ENCODE assay signal across 21 cellular contexts in the genomic region with DNA sequence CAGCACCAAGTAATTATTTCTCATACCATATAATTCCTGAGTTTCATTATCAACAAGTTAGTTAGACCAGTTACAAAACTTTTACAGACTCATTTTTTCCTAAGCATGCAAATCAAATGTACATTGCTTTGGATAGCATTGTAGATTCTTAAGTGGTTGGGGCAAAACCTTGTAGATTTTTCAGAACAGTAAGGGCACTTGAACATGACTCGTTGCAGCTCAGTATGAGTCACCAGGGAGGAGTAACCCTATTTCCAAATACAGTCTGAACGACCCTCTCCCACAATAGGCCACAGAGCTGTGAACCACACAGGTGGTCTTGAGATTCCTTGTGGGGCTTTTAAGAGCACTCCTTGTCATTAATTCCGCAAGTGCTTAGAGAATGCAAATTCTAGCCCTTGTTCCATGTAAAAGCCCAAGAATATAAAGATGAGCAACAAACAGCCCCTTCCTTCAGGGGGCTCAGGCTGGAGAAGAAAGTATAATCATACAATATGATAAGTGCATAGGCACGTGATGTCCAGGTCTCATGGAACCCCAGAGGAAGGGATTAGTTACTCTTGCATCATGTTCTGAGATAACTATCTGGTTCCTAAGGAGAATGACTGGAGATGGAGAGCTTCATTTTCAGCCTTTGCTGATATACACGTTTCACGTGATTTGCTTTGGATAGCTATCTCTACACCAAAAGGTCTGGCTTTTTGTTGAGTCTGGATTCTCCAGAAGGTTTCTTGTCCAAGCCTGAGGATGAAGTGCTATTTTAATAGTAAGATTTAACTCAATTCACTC.
"Had no signal": no experiment of that assay in that cellular context is flagged by ENCODE, and none has a peak within 500 bp of the region (broad histone marks: within the 10 kb centered on the region; RNA-seq: fewer than 3 reads in every experiment).

No MANE protein-coding gene starts in this region.

- H3K27me3 Mint-ChIP-seq: naive thymus-derived CD4-positive, alpha-beta T cell; type B pancreatic cell had no signal

- H3K9me3 Mint-ChIP-seq: neural crest cell, type B pancreatic cell had no signal

- H3K9me3 ChIP-seq: body of pancreas, spleen, testis had no signal

- ATAC-seq: activated T-cell treated with anti-CD3 and anti-CD28 coated beads, Interleukin-2, amount 50 U/mL, for 4 hours; body of pancreas; left ventricle myocardium superior; naive thymus-derived CD4-positive, alpha-beta T cell had no signal

- H3K27me3 ChIP-seq: body of pancreas, cardiac muscle cell, spleen, testis had no signal

- H3K4me3 Mint-ChIP-seq: activated naive CD4-positive, alpha-beta T cell treated with anti-CD3 and anti-CD28 coated beads for 36 hours; activated T-cell treated with anti-CD3 and anti-CD28 coated beads, Interleukin-2, amount 50 U/mL, for 4 hours; immature natural killer cell; naive thymus-derived CD4-positive, alpha-beta T cell; neural crest cell; type B pancreatic cell had no signal

- H3K4me1 ChIP-seq: body of pancreas, spleen, testis had no signal

- H3K4me3 ChIP-seq: body of pancreas, cardiac muscle cell, spleen, testis had no signal

- H3K36me3 ChIP-seq: cardiac muscle cell, spleen had no signal

- H3K27ac Mint-ChIP-seq: activated naive CD4-positive, alpha-beta T cell treated with anti-CD3 and anti-CD28 coated beads for 36 hours; immature natural killer cell; naive thymus-derived CD4-positive, alpha-beta T cell; type B pancreatic cell had no signal

- DNase-seq: activated CD4-positive, alpha-beta T cell treated with anti-CD3 and anti-CD28 coated beads, Interleukin-2, amount 50 U/mL, for 4 hours; activated CD8-positive, alpha-beta memory T cell treated with anti-CD3 and anti-CD28 coated beads, Interleukin-2, amount 50 U/mL, for 48 hours; activated naive CD4-positive, alpha-beta T cell treated with anti-CD3 and anti-CD28 coated beads for 36 hours; activated T-cell treated with anti-CD3 and anti-CD28 coated beads, Interleukin-2, amount 50 U/mL, for 4 hours; body of pancreas; cortex of kidney; foreskin fibroblast; immature natural killer cell; left ventricle myocardium superior; naive thymus-derived CD4-positive, alpha-beta T cell; occipital lobe; posterior cingulate gyrus; spleen; stimulated activated CD4-positive, alpha-beta T cell treated with anti-CD3 and anti-CD28 coated beads, Interleukin-4, amount 100 ng/mL, for 1 hour; stimulated activated naive CD4-positive, alpha-beta T cell; T-helper 1 cell; testis had no signal

- H3K36me3 Mint-ChIP-seq: immature natural killer cell; naive thymus-derived CD4-positive, alpha-beta T cell; type B pancreatic cell had no signal

- H3K27ac ChIP-seq: body of pancreas, cardiac muscle cell, epithelial cell of prostate, spleen, testis had no signal

- H3K4me1 Mint-ChIP-seq: immature natural killer cell; naive thymus-derived CD4-positive, alpha-beta T cell; neural crest cell had no signal
